In genomic region chr11:66593303-66593635, GRCh38 we compare ENCODE assay signal across 1 cellular context.
A peak's percentile ranks its signal among the peaks of the same experiment; 100 is the strongest.
TF ChIP-seq lines count a peak whose summit lies in the region.

No MANE protein-coding gene starts in this region.

TF ChIP-seq in A549, 52 proteins besides CTCF, POLR2A, EP300 and RAD21:
- no peak for TF ChIP-seq HMGXB4 (CRISPR knock-in tag; IDR thresholded peaks at IDR 0.05; ENCODE audit: borderline replicate concordance)
- TF ChIP-seq JUN (IDR thresholded peaks at IDR 0.05) = peak in 1 of 2 experiments; percentile 1; a peak in 1 of 5 replicates
- TF ChIP-seq PHF8 (IDR thresholded peaks at IDR 0.05; ENCODE audit: borderline replicate concordance, low read depth) = peak; percentile 91; the same call in 1 of the 2 replicates
TF ChIP-seq in A549: peak in this region for 2.
